1 cellular context compared by ENCODE assay signal in the genomic region with DNA sequence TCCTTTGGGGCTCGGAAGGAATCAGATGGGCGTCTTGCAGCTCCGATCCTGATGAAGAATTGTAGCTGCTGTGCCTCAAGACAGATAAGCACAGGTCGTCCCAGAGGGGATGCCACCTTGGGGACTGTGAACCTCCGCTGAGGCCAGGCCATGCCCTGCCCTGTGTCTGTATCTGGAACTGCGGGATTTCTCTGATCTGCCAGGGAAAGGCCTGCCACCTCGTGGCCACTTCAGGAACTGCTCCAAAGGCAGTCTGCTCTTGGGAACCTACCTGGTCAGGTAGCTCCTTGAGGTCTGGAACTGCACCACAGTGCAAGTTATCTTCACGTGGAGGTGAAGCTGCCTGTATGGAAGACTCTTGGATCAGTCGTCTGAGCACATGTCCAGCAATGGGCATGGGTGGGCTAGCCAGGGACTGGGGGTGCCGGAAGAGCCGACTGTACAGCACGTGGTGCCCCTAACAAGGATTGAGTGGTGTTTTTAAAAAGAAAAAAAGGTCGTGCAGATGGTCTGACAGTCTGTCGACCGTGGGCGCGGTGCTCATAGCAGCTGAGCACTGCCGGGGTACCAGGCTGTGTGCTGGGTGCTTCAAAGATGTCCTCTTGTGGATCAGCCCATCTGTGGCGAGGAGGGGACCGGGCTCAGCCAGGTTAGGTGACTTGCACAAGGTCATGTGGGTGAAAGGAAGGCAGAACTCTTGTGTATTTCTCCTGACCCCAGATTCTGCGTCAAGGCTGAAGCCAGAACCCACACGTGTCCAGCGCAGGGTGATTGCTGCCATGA.
TF ChIP-seq lines count a peak whose summit lies in the region.

No MANE protein-coding gene starts in this region.

TF ChIP-seq in HepG2, 621 proteins besides CTCF, POLR2A, EP300 and RAD21 (continued from another document and continues in another):
- TF ChIP-seq PBX2 (CRISPR knock-in tag; IDR thresholded peaks at IDR 0.05) (no peak), SMC3 (IDR thresholded peaks at IDR 0.05; ENCODE audit: low read length) (peak; percentile 82), ZNF20 (CRISPR knock-in tag; IDR thresholded peaks at IDR 0.05) (no peak), TAF15 (IDR thresholded peaks at IDR 0.05; ENCODE audit: low read depth, low read length, poor library complexity, severe bottlenecking) (no peak), HCFC1 (IDR thresholded peaks at IDR 0.05; ENCODE audit: low read depth, low read length) (no peak), ZNF660 (CRISPR knock-in tag; IDR thresholded peaks at IDR 0.05; ENCODE audit: borderline replicate concordance, low read depth) (no peak), ZNF720 (CRISPR knock-in tag; IDR thresholded peaks at IDR 0.05) (no peak), E2F5 (CRISPR knock-in tag; conservative IDR thresholded peaks at IDR 0.05) (no peak), ZNF547 (CRISPR knock-in tag; IDR thresholded peaks at IDR 0.05) (peak; percentile 26; the same call in 1 of the 2 replicates), ZNF839 (CRISPR knock-in tag; IDR thresholded peaks at IDR 0.05; ENCODE audit: borderline replicate concordance) (no peak), TSC22D2 (CRISPR knock-in tag; IDR thresholded peaks at IDR 0.05; ENCODE audit: borderline replicate concordance) (no peak), RNF2 (conservative IDR thresholded peaks at IDR 0.05; ENCODE audit: low read depth) (no peak), ZNF597 (CRISPR knock-in tag; IDR thresholded peaks at IDR 0.05) (no peak), ZMAT3 (CRISPR knock-in tag; conservative IDR thresholded peaks at IDR 0.05) (no peak), ZXDC (CRISPR knock-in tag; IDR thresholded peaks at IDR 0.05) (no peak), LRRFIP1 (CRISPR knock-in tag; conservative IDR thresholded peaks at IDR 0.05) (no peak), ELF4 (CRISPR knock-in tag; IDR thresholded peaks at IDR 0.05; ENCODE audit: borderline replicate concordance) (no peak), SALL2 (CRISPR knock-in tag; IDR thresholded peaks at IDR 0.05) (no peak), MTF1 (CRISPR knock-in tag; IDR thresholded peaks at IDR 0.05) (no peak), ZBTB25 (CRISPR knock-in tag; IDR thresholded peaks at IDR 0.05) (no peak), ZNF572 (CRISPR knock-in tag; IDR thresholded peaks at IDR 0.05) (0 out of 2 replicates have a peak, but pooled peaks have one; percentile 67), PHF21A (CRISPR knock-in tag; IDR thresholded peaks at IDR 0.05) (no peak), ZNF567 (CRISPR knock-in tag; IDR thresholded peaks at IDR 0.05; ENCODE audit: borderline replicate concordance) (0 out of 2 replicates have a peak, but pooled peaks have one; percentile 55), ARNT (IDR thresholded peaks at IDR 0.05) (no peak), ZNF569 (CRISPR knock-in tag; IDR thresholded peaks at IDR 0.05; ENCODE audit: borderline replicate concordance) (no peak), HMG20A (CRISPR knock-in tag; IDR thresholded peaks at IDR 0.05; ENCODE audit: borderline replicate concordance) (no peak), PAWR (CRISPR knock-in tag; IDR thresholded peaks at IDR 0.05; ENCODE audit: borderline replicate concordance) (no peak), SALL1 (CRISPR knock-in tag; IDR thresholded peaks at IDR 0.05) (peak; percentile 66), CBX5 (CRISPR knock-in tag; IDR thresholded peaks at IDR 0.05; ENCODE audit: borderline replicate concordance) (peak; percentile 82; the same call in 1 of the 2 replicates), SAFB2 (CRISPR knock-in tag; IDR thresholded peaks at IDR 0.05; ENCODE audit: borderline replicate concordance, low read depth) (no peak), CREM (IDR thresholded peaks at IDR 0.05) (no peak), CREM (CRISPR knock-in tag; IDR thresholded peaks at IDR 0.05) (no peak), JUN (CRISPR knock-in tag; IDR thresholded peaks at IDR 0.05) (no peak), SNRNP70 (IDR thresholded peaks at IDR 0.05; ENCODE audit: low read depth, low read length) (no peak)
- TF ChIP-seq, protein P1, sequence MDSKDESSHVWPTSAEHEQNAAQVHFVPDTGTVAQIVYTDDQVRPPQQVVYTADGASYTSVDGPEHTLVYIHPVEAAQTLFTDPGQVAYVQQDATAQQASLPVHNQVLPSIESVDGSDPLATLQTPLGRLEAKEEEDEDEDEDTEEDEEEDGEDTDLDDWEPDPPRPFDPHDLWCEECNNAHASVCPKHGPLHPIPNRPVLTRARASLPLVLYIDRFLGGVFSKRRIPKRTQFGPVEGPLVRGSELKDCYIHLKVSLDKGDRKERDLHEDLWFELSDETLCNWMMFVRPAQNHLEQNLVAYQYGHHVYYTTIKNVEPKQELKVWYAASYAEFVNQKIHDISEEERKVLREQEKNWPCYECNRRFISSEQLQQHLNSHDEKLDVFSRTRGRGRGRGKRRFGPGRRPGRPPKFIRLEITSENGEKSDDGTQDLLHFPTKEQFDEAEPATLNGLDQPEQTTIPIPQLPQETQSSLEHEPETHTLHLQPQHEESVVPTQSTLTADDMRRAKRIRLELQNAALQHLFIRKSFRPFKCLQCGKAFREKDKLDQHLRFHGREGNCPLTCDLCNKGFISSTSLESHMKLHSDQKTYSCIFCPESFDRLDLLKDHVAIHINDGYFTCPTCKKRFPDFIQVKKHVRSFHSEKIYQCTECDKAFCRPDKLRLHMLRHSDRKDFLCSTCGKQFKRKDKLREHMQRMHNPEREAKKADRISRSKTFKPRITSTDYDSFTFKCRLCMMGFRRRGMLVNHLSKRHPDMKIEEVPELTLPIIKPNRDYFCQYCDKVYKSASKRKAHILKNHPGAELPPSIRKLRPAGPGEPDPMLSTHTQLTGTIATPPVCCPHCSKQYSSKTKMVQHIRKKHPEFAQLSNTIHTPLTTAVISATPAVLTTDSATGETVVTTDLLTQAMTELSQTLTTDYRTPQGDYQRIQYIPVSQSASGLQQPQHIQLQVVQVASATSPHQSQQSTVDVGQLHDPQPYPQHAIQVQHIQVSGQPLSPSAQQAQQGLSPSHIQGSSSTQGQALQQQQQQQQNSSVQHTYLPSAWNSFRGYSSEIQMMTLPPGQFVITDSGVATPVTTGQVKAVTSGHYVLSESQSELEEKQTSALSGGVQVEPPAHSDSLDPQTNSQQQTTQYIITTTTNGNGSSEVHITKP (CRISPR knock-in tag; IDR thresholded peaks at IDR 0.05; ENCODE audit: low read depth), result 0 out of 2 replicates have a peak, but pooled peaks have one; percentile 35
- TF ChIP-seq, protein P2, sequence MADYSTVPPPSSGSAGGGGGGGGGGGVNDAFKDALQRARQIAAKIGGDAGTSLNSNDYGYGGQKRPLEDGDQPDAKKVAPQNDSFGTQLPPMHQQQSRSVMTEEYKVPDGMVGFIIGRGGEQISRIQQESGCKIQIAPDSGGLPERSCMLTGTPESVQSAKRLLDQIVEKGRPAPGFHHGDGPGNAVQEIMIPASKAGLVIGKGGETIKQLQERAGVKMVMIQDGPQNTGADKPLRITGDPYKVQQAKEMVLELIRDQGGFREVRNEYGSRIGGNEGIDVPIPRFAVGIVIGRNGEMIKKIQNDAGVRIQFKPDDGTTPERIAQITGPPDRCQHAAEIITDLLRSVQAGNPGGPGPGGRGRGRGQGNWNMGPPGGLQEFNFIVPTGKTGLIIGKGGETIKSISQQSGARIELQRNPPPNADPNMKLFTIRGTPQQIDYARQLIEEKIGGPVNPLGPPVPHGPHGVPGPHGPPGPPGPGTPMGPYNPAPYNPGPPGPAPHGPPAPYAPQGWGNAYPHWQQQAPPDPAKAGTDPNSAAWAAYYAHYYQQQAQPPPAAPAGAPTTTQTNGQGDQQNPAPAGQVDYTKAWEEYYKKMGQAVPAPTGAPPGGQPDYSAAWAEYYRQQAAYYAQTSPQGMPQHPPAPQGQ (CRISPR knock-in tag; IDR thresholded peaks at IDR 0.05; ENCODE audit: borderline replicate concordance), result no peak
- TF ChIP-seq, protein P3, sequence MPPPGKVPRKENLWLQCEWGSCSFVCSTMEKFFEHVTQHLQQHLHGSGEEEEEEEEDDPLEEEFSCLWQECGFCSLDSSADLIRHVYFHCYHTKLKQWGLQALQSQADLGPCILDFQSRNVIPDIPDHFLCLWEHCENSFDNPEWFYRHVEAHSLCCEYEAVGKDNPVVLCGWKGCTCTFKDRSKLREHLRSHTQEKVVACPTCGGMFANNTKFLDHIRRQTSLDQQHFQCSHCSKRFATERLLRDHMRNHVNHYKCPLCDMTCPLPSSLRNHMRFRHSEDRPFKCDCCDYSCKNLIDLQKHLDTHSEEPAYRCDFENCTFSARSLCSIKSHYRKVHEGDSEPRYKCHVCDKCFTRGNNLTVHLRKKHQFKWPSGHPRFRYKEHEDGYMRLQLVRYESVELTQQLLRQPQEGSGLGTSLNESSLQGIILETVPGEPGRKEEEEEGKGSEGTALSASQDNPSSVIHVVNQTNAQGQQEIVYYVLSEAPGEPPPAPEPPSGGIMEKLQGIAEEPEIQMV (CRISPR knock-in tag; IDR thresholded peaks at IDR 0.05; ENCODE audit: low read depth), result peak; percentile 82; the same call in 1 of the 2 replicates
